9 cellular contexts compared by ENCODE assay signal in genomic region chr7:130733866-130734524, GRCh38. TPM values are rescaled to one million over a fixed set of nuclear protein-coding genes. Genes with fewer than 3 reads are reported as not detected.
A peak's percentile ranks its signal among the peaks of the same experiment; 100 is the strongest.
DNase-seq lines count a peak whose midpoint lies in the region; ATAC-seq, FAIRE-seq and TF ChIP-seq lines count a peak whose summit lies in the region.
"Had no signal": no experiment of that assay in that cellular context is flagged by ENCODE, and none has a peak within 500 bp of the region (broad histone marks: within the 10 kb centered on the region; RNA-seq: fewer than 3 reads in every experiment).

KLF14 (minus strand) TSS chr7:130734207; CDS start chr7:130734033, 174 bp downstream.

- H3K4me1 ChIP-seq in astrocyte (ENCODE audit: insufficient read depth, low read length) (peaks cover 4% of the 10 kb centered on the region), keratinocyte (ENCODE audit: control insufficient read depth, extremely low read depth, insufficient read depth, low read length) (peaks cover 5% of the 10 kb centered on the region)

- TF ChIP-seq CTCF in 22Rv1 (IDR thresholded peaks at IDR 0.05) (peak; percentile 39; the same call in 1 of the 2 replicates), astrocyte (IDR thresholded peaks at IDR 0.05; ENCODE audit: insufficient read depth, low read depth, low read length) (no peak), keratinocyte (optimal IDR thresholded peaks at IDR 0.05 in 1 of 3, IDR thresholded peaks at IDR 0.05 in 1 of 3, conservative IDR thresholded peaks at IDR 0.05 in 1 of 3; ENCODE audit: extremely low read depth in 1 of 3, insufficient read depth in 2 of 3, low read length in 3 of 3) (no peak)

- H2AFZ ChIP-seq in astrocyte (ENCODE audit: low read depth, low read length) (peak within 1 kb of the TSS; percentile 76), keratinocyte (ENCODE audit: control insufficient read depth, low read length) (no peak within 1 kb of the TSS)

- H3K79me2 ChIP-seq in astrocyte (ENCODE audit: insufficient read depth, low read length) (no peaks in the 10 kb centered on the region), keratinocyte (ENCODE audit: control insufficient read depth, insufficient read depth, low read length) (no peaks in the 10 kb centered on the region)

- peaks cover 27% of the 10 kb centered on the region for H3K9me3 ChIP-seq in astrocyte (ENCODE audit: insufficient read depth, low read depth, low read length)
- H3K9me3 ChIP-seq in keratinocyte (ENCODE audit: control insufficient read depth, low read depth, low read length), result peaks cover 8% of the 10 kb centered on the region

- ATAC-seq in GM18867 (IDR thresholded peaks at IDR 0.05; ENCODE audit: unreplicated experiment) (peak; percentile 47), HG02571 (IDR thresholded peaks at IDR 0.05; ENCODE audit: unreplicated experiment) (no peak)

- H3K4me3 Mint-ChIP-seq in astrocyte (ENCODE audit: unreplicated experiment), result peak within 1 kb of the TSS; percentile 85

- H3K4me3 ChIP-seq in astrocyte (ENCODE audit: insufficient read depth, low read depth, low read length) (peak within 1 kb of the TSS; percentile 69), keratinocyte (ENCODE audit: control insufficient read depth in 2 of 3, extremely low read depth in 1 of 3, insufficient read depth in 2 of 3, low read depth in 1 of 3, low read length in 3 of 3) (peak within 1 kb of the TSS; percentile 40 to 64 (median 52))

- no peaks in the 10 kb centered on the region for H3K36me3 ChIP-seq in astrocyte (ENCODE audit: insufficient read depth, low read length)
- H3K36me3 ChIP-seq in keratinocyte (ENCODE audit: control insufficient read depth in 2 of 2, extremely low read depth in 1 of 2, insufficient read depth in 2 of 2, low read length in 2 of 2), result no peaks in the 10 kb centered on the region

- H3K4me2 ChIP-seq in astrocyte (ENCODE audit: low read length) (peak within 1 kb of the TSS; percentile 95), keratinocyte (ENCODE audit: control insufficient read depth, extremely low read depth, insufficient read depth, low read depth, low read length) (peak within 1 kb of the TSS; percentile 78)

- peaks cover 41% of the 10 kb centered on the region for H3K27me3 ChIP-seq in astrocyte (ENCODE audit: insufficient read depth, low read length)
- peaks cover 85% of the 10 kb centered on the region for H3K27me3 ChIP-seq in keratinocyte (ENCODE audit: control insufficient read depth, extremely low read depth, insufficient read depth, low read length)

- H4K20me1 ChIP-seq in astrocyte (ENCODE audit: insufficient read depth, low read length) (no peaks in the 10 kb centered on the region), keratinocyte (ENCODE audit: control insufficient read depth, extremely low read depth, insufficient read depth, low read length) (no peaks in the 10 kb centered on the region)

- peaks cover 31% of the 10 kb centered on the region for H3K9me3 Mint-ChIP-seq in astrocyte (ENCODE audit: unreplicated experiment)

- H3K4me1 Mint-ChIP-seq in astrocyte (ENCODE audit: low read depth, unreplicated experiment), result peaks cover 1% of the 10 kb centered on the region

- FAIRE-seq in astrocyte (lab: Jason Lieb, UNC), result no peak
- FAIRE-seq in keratinocyte (lab: Jason Lieb, UNC), result no peak

- DNase-seq in RPMI7951 (ENCODE audit: low read depth), result peak; percentile 33
- DNase-seq in astrocyte (ENCODE audit: low read depth), result no peak
- DNase-seq in keratinocyte (ENCODE audit: low read depth, low spot score), result no peak
- DNase-seq in stimulated activated CD8-positive, alpha-beta memory T cell treated with anti-CD3 and anti-CD28 coated beads, Interleukin-12 subunit alpha, Interleukin-12 subunit beta, amount 100 ng/mL, for 1 hour (ENCODE audit: low read depth), result peak; percentile 12
- no peak for DNase-seq in putamen (ENCODE audit: low spot score)

- dilution Hi-C loops in keratinocyte (cut with MboI; ENCODE audit: extremely low pct_ligation_motif_present, low sequenced_read_pairs), result no loop called here

- no peaks in the 10 kb centered on the region for H3K9me1 ChIP-seq in keratinocyte (ENCODE audit: control insufficient read depth, extremely low read depth, insufficient read depth, low read length)

- peaks cover 14% of the 10 kb centered on the region for H3K36me3 Mint-ChIP-seq in astrocyte (ENCODE audit: low read depth, unreplicated experiment)

- peak within 1 kb of the TSS; percentile 47 for H3K27ac Mint-ChIP-seq in astrocyte (ENCODE audit: unreplicated experiment)

- H3K27ac ChIP-seq in 22Rv1 (no peak within 1 kb of the TSS), astrocyte (ENCODE audit: low read depth, low read length) (no peak within 1 kb of the TSS), keratinocyte (ENCODE audit: control insufficient read depth, insufficient read depth, low read length) (no peak within 1 kb of the TSS)

- peak within 1 kb of the TSS; percentile 53 for H3K9ac ChIP-seq in astrocyte (ENCODE audit: low read length)
- no peak within 1 kb of the TSS for H3K9ac ChIP-seq in keratinocyte (ENCODE audit: control insufficient read depth, extremely low read depth, insufficient read depth, low read length)

- H3K27me3 Mint-ChIP-seq in astrocyte (ENCODE audit: low read depth, unreplicated experiment), result peaks cover 75% of the 10 kb centered on the region

RNA-seq across cellular contexts. Expression of gene KLF14, which starts in this region (rescaled TPM):
- total RNA-seq in RPMI7951 (2014; rRNA removed; shearing (Covaris generic)), result under 0.01 and 0.12 TPM in 2 replicates
- total RNA-seq in astrocyte, result 0.07 TPM in 1 of 2 replicates, not detected in the other
- polyA plus RNA-seq in keratinocyte, result 0.01 to 0.03 TPM (median 0.03 TPM) in 3 replicates
- not detected for polyA plus RNA-seq in keratinocyte (2011; ENCODE audit: low read depth)
- polyA plus RNA-seq in keratinocyte (2011; cell fraction: cytosol; rRNA removed), result not detected in 2 replicates
- not detected in 2 replicates for polyA plus RNA-seq in keratinocyte (2011; cell fraction: nucleus; rRNA removed)
- polyA plus RNA-seq in keratinocyte (2012; ENCODE audit: low replicate concordance), result not detected in 2 replicates
- polyA minus RNA-seq in keratinocyte, result not detected in 3 replicates
- not detected for polyA minus RNA-seq in keratinocyte (2011; cell fraction: cytosol; rRNA and poly(A)+ RNA removed)
- polyA minus RNA-seq in keratinocyte (2011; cell fraction: nucleus; rRNA and poly(A)+ RNA removed), result not detected in 2 replicates
- total RNA-seq: lung microvascular endothelial cell had no signal

Comparison
In these comparisons a context has a peak if more than half of its experiments do, and no peak if none do; other contexts are left out.
1. Peak in DNase-seq in RPMI7951; RNA of the gene not detected or under 1 TPM.